In the genomic region with DNA sequence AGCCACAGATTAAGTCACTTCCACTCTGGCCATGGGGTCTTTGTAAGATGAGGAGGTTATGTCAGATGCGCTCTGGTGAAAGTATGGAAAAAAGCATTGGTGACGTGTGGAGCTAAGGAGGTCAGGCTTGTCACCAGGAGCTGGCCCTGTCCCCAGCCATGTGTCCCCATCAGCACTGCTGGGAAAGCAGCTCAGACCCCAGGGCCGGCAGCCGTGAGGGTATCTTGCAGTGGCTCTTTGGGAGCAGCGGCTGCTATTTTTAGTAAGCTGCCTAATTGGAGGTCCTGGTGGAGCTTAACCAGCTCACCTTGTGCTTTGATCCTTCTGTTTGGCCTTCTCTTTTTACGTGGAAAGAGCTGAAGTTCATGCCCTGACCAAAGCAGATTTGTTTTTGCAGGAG, we compare ENCODE assay signal across 2 cellular contexts.
TF ChIP-seq lines count a peak whose summit lies in the region.

No MANE protein-coding gene starts in this region.

TF ChIP-seq in IMR-90, 13 proteins besides CTCF, POLR2A, EP300 and RAD21 (continued from another document):
- TF ChIP-seq, protein P1, sequence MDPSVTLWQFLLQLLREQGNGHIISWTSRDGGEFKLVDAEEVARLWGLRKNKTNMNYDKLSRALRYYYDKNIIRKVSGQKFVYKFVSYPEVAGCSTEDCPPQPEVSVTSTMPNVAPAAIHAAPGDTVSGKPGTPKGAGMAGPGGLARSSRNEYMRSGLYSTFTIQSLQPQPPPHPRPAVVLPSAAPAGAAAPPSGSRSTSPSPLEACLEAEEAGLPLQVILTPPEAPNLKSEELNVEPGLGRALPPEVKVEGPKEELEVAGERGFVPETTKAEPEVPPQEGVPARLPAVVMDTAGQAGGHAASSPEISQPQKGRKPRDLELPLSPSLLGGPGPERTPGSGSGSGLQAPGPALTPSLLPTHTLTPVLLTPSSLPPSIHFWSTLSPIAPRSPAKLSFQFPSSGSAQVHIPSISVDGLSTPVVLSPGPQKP (IDR thresholded peaks at IDR 0.05; ENCODE audit: borderline replicate concordance, low read depth, low read length): no peak
- TF ChIP-seq MXI1 (IDR thresholded peaks at IDR 0.05; ENCODE audit: borderline replicate concordance, low read depth, low read length) (no peak), BHLHE40 (IDR thresholded peaks at IDR 0.05; ENCODE audit: low read depth, low read length) (no peak), FOS (IDR thresholded peaks at IDR 0.05; ENCODE audit: low read depth, low read length) (no peak), CHD1 (IDR thresholded peaks at IDR 0.05; ENCODE audit: low read depth, low read length) (no peak), MAFK (IDR thresholded peaks at IDR 0.05; ENCODE audit: low read depth, low read length) (no peak), CEBPB (IDR thresholded peaks at IDR 0.05; ENCODE audit: low read depth, low read length) (no peak), MAZ (IDR thresholded peaks at IDR 0.05; ENCODE audit: borderline replicate concordance, low read depth, low read length) (no peak)
- TF ChIP-seq, protein P2, sequence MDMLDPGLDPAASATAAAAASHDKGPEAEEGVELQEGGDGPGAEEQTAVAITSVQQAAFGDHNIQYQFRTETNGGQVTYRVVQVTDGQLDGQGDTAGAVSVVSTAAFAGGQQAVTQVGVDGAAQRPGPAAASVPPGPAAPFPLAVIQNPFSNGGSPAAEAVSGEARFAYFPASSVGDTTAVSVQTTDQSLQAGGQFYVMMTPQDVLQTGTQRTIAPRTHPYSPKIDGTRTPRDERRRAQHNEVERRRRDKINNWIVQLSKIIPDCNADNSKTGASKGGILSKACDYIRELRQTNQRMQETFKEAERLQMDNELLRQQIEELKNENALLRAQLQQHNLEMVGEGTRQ (IDR thresholded peaks at IDR 0.05; ENCODE audit: low read depth, low read length): no peak

TF ChIP-seq in liver, 16 proteins besides CTCF, POLR2A, EP300 and RAD21 (continued from another document):
- TF ChIP-seq NR2F2 (IDR thresholded peaks at IDR 0.05) (peak; percentile 32), JUND (IDR thresholded peaks at IDR 0.05) (no peak)
- TF ChIP-seq, protein P3, sequence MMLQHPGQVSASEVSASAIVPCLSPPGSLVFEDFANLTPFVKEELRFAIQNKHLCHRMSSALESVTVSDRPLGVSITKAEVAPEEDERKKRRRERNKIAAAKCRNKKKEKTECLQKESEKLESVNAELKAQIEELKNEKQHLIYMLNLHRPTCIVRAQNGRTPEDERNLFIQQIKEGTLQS (IDR thresholded peaks at IDR 0.05): no peak
- TF ChIP-seq, protein P4, sequence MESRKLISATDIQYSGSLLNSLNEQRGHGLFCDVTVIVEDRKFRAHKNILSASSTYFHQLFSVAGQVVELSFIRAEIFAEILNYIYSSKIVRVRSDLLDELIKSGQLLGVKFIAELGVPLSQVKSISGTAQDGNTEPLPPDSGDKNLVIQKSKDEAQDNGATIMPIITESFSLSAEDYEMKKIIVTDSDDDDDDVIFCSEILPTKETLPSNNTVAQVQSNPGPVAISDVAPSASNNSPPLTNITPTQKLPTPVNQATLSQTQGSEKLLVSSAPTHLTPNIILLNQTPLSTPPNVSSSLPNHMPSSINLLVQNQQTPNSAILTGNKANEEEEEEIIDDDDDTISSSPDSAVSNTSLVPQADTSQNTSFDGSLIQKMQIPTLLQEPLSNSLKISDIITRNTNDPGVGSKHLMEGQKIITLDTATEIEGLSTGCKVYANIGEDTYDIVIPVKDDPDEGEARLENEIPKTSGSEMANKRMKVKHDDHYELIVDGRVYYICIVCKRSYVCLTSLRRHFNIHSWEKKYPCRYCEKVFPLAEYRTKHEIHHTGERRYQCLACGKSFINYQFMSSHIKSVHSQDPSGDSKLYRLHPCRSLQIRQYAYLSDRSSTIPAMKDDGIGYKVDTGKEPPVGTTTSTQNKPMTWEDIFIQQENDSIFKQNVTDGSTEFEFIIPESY (IDR thresholded peaks at IDR 0.05): no peak
TF ChIP-seq in liver: peak in this region for 2.
